ENCODE assay signal across 1 cellular context in the genomic region with DNA sequence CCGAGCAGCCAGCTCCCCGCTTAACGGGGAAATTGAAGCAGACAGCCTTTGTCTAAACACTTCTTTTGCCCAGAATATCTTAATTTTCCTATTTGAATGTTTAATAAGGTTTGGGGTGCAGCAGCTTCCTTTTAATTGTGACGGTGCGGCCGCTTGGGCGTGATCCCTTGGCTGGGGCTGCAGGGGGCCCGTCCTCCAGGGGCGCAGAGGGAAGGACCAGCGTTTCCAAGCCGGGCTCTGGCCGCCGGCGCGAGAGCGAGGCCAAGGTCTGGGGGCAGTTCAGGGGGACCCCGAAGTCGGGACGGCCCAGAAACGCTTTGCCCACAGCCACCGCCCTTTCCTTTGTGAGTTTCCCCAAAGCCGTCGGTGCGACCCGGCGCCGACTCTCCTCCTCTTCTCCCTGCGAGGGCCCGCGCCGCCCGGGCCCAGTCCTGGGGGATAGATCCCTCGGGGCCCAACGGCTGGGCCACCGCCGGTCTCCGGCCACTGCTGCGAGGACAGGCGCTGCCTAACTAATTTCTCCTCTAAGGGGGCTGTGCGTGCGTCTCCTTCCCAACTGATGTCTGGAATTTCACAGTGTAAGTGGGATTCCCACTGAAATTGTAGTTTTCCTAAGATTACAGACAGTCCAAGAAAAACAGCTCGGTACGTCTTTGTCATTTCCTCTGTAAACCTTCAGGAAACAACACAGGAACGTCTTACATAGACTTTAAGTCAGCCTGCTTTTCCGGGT.
TF ChIP-seq lines count a peak whose summit lies in the region.

No MANE protein-coding gene starts in this region.

TF ChIP-seq in H1, 55 proteins besides CTCF, POLR2A, EP300 and RAD21:
- TF ChIP-seq SIN3A (conservative IDR thresholded peaks at IDR 0.05 in 1 of 2, IDR thresholded peaks at IDR 0.05 in 1 of 2; ENCODE audit: low read depth in 1 of 2, low read length in 2 of 2) (peak in 1 of 2 experiments; percentile 12; a peak in 1 of 4 replicates), EZH2 (IDR thresholded peaks at IDR 0.05; ENCODE audit: low read depth, low read length, severe bottlenecking) (peak; percentile 44), TAF7 (optimal IDR thresholded peaks at IDR 0.05; ENCODE audit: borderline replicate concordance, low read depth, low read length) (no peak), JUND (IDR thresholded peaks at IDR 0.05; ENCODE audit: low read length) (no peak)
